ENCODE assay signal across 27 cellular contexts in the genomic region with DNA sequence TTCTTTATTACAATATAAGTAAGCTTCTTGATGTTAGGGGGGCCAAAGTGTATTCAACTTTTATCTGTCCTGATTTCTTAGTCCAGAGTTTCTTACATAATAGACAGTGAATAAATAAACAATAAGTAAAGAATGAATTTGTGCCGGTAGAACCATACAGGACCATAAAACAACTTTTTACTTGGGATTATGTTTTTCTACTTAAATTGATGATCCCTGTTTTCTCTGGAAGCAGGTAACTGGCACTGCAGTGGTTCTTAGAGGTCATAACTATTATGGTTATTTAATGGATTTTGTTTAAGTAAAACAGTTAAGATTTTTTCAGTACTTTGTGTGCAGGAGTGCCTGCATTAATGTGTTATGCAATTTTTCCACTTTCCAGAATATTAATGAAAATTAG. TPM values are rescaled to one million over a fixed set of nuclear protein-coding genes. Genes with fewer than 3 reads are reported as not detected.
DNase-seq lines count a peak whose midpoint lies in the region; ATAC-seq, FAIRE-seq and TF ChIP-seq lines count a peak whose summit lies in the region.
"Had no signal": no experiment of that assay in that cellular context is flagged by ENCODE, and none has a peak within 500 bp of the region (broad histone marks: within the 10 kb centered on the region; RNA-seq: fewer than 3 reads in every experiment).

No MANE protein-coding gene starts in this region.

- DNase-seq in T-helper 17 cell (no peak), chondrocyte (ENCODE audit: low spot score) (no peak), C1 segment of cervical spinal cord (lab: John Stamatoyannopoulos, UW) (no peak), hypothalamus (lab: John Stamatoyannopoulos, UW) (no peak), urothelium cell line (ENCODE audit: low spot score) (no peak)
- DNase-seq: AML-193; CD4-positive, alpha-beta memory T cell; CD4-positive, CD25-positive, alpha-beta regulatory T cell; CD8-positive, alpha-beta memory T cell; COR-L47; DMS 273 treated with DMSO at 0.1 percent for 48 hours; DMS153; DMS53; DMS79; DND-41; EL; GDM1 had no signal

- FAIRE-seq in urothelium cell line (lab: Jason Lieb, UNC): no peak
- FAIRE-seq: A549, GM12878, GM12892 had no signal

- H3K27ac ChIP-seq in HEK293 (ENCODE audit: extremely low read depth, low read depth, low read length): no peak overlapping the region
- H3K27ac ChIP-seq: 22Rv1; A549; BLaER1 treated with 17β-estradiol and CSF1 and Interleukin-3, amounts not matched to agents 10 nM and 100 nM had no signal

- H3K27me3 Mint-ChIP-seq in T-helper 17 cell: no peaks in the 10 kb centered on the region
- no peaks in the 10 kb centered on the region for H3K27me3 Mint-ChIP-seq in chondrocyte (ENCODE audit: low read depth)
- H3K27me3 Mint-ChIP-seq in nephron (ENCODE audit: low read depth): no peaks in the 10 kb centered on the region
- H3K27me3 Mint-ChIP-seq: B cell; CD4-positive, alpha-beta memory T cell; CD4-positive, CD25-positive, alpha-beta regulatory T cell; CD8-positive, alpha-beta memory T cell had no signal

- H3K9me3 ChIP-seq in HEK293 (ENCODE audit: control insufficient read depth, insufficient read depth, low read depth, low read length) (no peaks in the 10 kb centered on the region), T-helper 17 cell (ENCODE audit: control insufficient read depth, low read length, poor library complexity, severe bottlenecking) (no peaks in the 10 kb centered on the region)
- H3K9me3 ChIP-seq: A549; BLaER1 treated with 17β-estradiol and CSF1 and Interleukin-3, amounts not matched to agents 10 nM and 100 nM had no signal

- no peak overlapping the region for H3K4me3 ChIP-seq in HEK293 (ENCODE audit: low read depth, low read length)
- H3K4me3 ChIP-seq: A549; BLaER1 treated with 17β-estradiol and CSF1 and Interleukin-3, amounts not matched to agents 10 nM and 100 nM; GM12878 had no signal

- H3K36me3 Mint-ChIP-seq in T-helper 17 cell (ENCODE audit: low read depth): peaks cover 2% of the 10 kb centered on the region
- peaks cover 6% of the 10 kb centered on the region for H3K36me3 Mint-ChIP-seq in chondrocyte (ENCODE audit: low read depth)
- peaks cover 49% of the 10 kb centered on the region for H3K36me3 Mint-ChIP-seq in nephron (ENCODE audit: low read depth)

- POLR2A ChIA-PET in HEK293 (lab: Yijun Ruan, JAX): interaction anchor here (3.4 kb wide), 1 partner anchor 11 kb away, joined by 20 read pairs; the partner anchor contains the start of gene CAND1

- CTCF ChIA-PET in HEK293 (lab: Yijun Ruan, JAX): no interaction called here

- TF ChIP-seq CTCF in HEK293 (tag by site-specific recombination; IDR thresholded peaks at IDR 0.05): no peak
- no peak for TF ChIP-seq CTCF in chondrocyte (IDR thresholded peaks at IDR 0.05)
- no peak for TF ChIP-seq CTCF in nephron (IDR thresholded peaks at IDR 0.05; ENCODE audit: unreplicated experiment in 3 of 3)

- ATAC-seq in T-helper 17 cell (no peak), HG03469 (IDR thresholded peaks at IDR 0.05; ENCODE audit: unreplicated experiment) (no peak)
- ATAC-seq: A549, GM12878 had no signal

- peaks cover 50% of the 10 kb centered on the region for H3K4me1 Mint-ChIP-seq in T-helper 17 cell
- H3K4me1 Mint-ChIP-seq in chondrocyte (ENCODE audit: low read depth): peaks cover 48% of the 10 kb centered on the region
- H3K4me1 Mint-ChIP-seq in nephron: peaks cover 53% of the 10 kb centered on the region

- H3K36me3 ChIP-seq in HEK293 (ENCODE audit: control insufficient read depth in 2 of 2, insufficient read depth in 1 of 2, low read length in 2 of 2): peaks cover 26 to 28% of the 10 kb centered on the region in 2 experiments

- no peaks in the 10 kb centered on the region for H3K9me3 Mint-ChIP-seq in chondrocyte (ENCODE audit: low read depth)
- H3K9me3 Mint-ChIP-seq in nephron: no peaks in the 10 kb centered on the region
- H3K9me3 Mint-ChIP-seq: CD14-positive monocyte; CD4-positive, alpha-beta memory T cell; CD4-positive, CD25-positive, alpha-beta regulatory T cell; CD8-positive, alpha-beta memory T cell had no signal

- H3K4me3 Mint-ChIP-seq in T-helper 17 cell (no peak overlapping the region), chondrocyte (ENCODE audit: unreplicated experiment) (no peak overlapping the region), nephron (no peak overlapping the region)
- H3K4me3 Mint-ChIP-seq: B cell, CD14-positive monocyte had no signal

- peaks cover 36% of the 10 kb centered on the region for H3K4me1 ChIP-seq in HEK293 (ENCODE audit: control insufficient read depth, insufficient read depth, low read length)

- peak overlapping the region; percentile 47 for H3K27ac Mint-ChIP-seq in T-helper 17 cell
- H3K27ac Mint-ChIP-seq in chondrocyte (ENCODE audit: unreplicated experiment): peak overlapping the region; percentile 1
- peak overlapping the region in 2 of 3 experiments; percentile 25 to 54 for H3K27ac Mint-ChIP-seq in nephron
- H3K27ac Mint-ChIP-seq: B cell had no signal

TF ChIP-seq in HEK293, 187 proteins besides CTCF, POLR2A, EP300 and RAD21:
- TF ChIP-seq, protein P1, sequence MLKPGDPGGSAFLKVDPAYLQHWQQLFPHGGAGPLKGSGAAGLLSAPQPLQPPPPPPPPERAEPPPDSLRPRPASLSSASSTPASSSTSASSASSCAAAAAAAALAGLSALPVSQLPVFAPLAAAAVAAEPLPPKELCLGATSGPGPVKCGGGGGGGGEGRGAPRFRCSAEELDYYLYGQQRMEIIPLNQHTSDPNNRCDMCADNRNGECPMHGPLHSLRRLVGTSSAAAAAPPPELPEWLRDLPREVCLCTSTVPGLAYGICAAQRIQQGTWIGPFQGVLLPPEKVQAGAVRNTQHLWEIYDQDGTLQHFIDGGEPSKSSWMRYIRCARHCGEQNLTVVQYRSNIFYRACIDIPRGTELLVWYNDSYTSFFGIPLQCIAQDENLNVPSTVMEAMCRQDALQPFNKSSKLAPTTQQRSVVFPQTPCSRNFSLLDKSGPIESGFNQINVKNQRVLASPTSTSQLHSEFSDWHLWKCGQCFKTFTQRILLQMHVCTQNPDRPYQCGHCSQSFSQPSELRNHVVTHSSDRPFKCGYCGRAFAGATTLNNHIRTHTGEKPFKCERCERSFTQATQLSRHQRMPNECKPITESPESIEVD (tag by site-specific recombination; IDR thresholded peaks at IDR 0.05): peak; percentile 91
- TF ChIP-seq IKZF3 (tag by site-specific recombination; IDR thresholded peaks at IDR 0.05) (0 out of 2 replicates have a peak, but pooled peaks have one; percentile 45), GLI2 (tag by site-specific recombination; IDR thresholded peaks at IDR 0.05; ENCODE audit: borderline replicate concordance, low read depth) (no peak), OSR2 (tag by site-specific recombination; IDR thresholded peaks at IDR 0.05) (peak; percentile 36; the same call in 1 of the 2 replicates), ZNF664 (tag by site-specific recombination; IDR thresholded peaks at IDR 0.05) (no peak)
TF ChIP-seq in HEK293: peak in this region for 3.

RNA-seq across cellular contexts. Expression of gene CAND1, which starts 10.5 kb away (rescaled TPM):
- 100 to 1,000 TPM in 1 of 2 donors, 10 to 100 TPM in 1; 96.8 to 113 TPM for total RNA-seq in T-helper 17 cell
- total RNA-seq in chondrocyte: 164 to 189 TPM (median 166 TPM) in 3 replicates
